In the genomic region with DNA sequence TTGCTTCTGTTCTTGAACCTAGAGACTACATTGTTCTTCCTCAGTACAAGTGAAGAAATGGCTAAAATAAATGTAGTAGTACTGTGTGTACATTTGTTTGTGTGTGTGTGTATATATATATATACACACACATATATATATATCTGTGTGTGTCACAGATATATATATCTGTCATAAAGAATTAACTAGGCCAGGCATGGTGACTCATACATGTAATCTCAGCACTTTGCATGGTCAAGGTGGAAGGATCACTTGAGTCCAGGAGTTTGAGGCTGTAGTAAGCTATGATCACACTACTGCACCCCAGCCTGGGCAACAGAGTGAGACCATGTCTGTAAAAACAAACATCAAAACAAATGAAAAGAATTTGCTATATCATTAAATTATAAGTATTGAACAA, we compare ENCODE assay signal across 8 cellular contexts.
"Had no signal": no experiment of that assay in that cellular context is flagged by ENCODE, and none has a peak within 500 bp of the region (broad histone marks: within the 10 kb centered on the region; RNA-seq: fewer than 3 reads in every experiment).

No MANE protein-coding gene starts in this region.

- H3K9me3 ChIP-seq: HAP-1 had no signal

- H3K4me3 ChIP-seq: GM23338, HAP-1, K562 had no signal

- H3K36me3 ChIP-seq: HAP-1 had no signal

- H3K4me1 ChIP-seq: HAP-1 had no signal

- ATAC-seq: GM23338, HCT116, K562 had no signal

- FAIRE-seq: H1, H54, K562 had no signal

- DNase-seq: HFFc6, IMR-90 had no signal
